Comparison of ENCODE assay signal across 16 cellular contexts in genomic region chr1:54396280-54396903, GRCh38. TPM values are rescaled to one million over a fixed set of nuclear protein-coding genes. Genes with fewer than 3 reads are reported as not detected.
DNase-seq lines count a peak whose midpoint lies in the region; ATAC-seq and TF ChIP-seq lines count a peak whose summit lies in the region.
"Had no signal": no experiment of that assay in that cellular context is flagged by ENCODE, and none has a peak within 500 bp of the region (broad histone marks: within the 10 kb centered on the region; RNA-seq: fewer than 3 reads in every experiment).

No MANE protein-coding gene starts in this region.

- no peak for DNase-seq in activated naive CD8-positive, alpha-beta T cell treated with anti-CD3 and anti-CD28 coated beads for 36 hours
- DNase-seq in mesothelial cell of epicardium (ENCODE audit: low spot score in 2 of 2, unreplicated experiment in 2 of 2) (no peak), superior temporal gyrus (ENCODE audit: extremely low spot score) (peak; percentile 80), NCI-H69 (lab: John Stamatoyannopoulos, UW) (no peak)
- no peak for DNase-seq in stimulated activated CD8-positive, alpha-beta memory T cell treated with anti-CD3 and anti-CD28 coated beads, Interleukin-4, amount 100 ng/mL, for 48 hours
- DNase-seq: activated CD4-positive, CD25-positive, alpha-beta regulatory T cell; activated CD8-positive, alpha-beta memory T cell treated with anti-CD3 and anti-CD28 coated beads, Interleukin-2, amount 50 U/mL, for 4 hours; dermis blood vessel endothelial cell; GDM1; GOT3; KBM-7; NCI-H1105; NCI-H345 had no signal

- H3K27me3 ChIP-seq in gastroesophageal sphincter: no peaks in the 10 kb centered on the region

- peak overlapping the region; percentile 59 for H3K27ac Mint-ChIP-seq in activated naive CD8-positive, alpha-beta T cell
- no peak overlapping the region for H3K27ac Mint-ChIP-seq in activated naive CD8-positive, alpha-beta T cell treated with anti-CD3 and anti-CD28 coated beads for 36 hours
- H3K27ac Mint-ChIP-seq in mesothelial cell of epicardium: peak overlapping the region; percentile 68

- ATAC-seq in gastroesophageal sphincter: no peak
- no peak for ATAC-seq in HG03571 (IDR thresholded peaks at IDR 0.05; ENCODE audit: unreplicated experiment)

- H3K27me3 Mint-ChIP-seq in activated naive CD8-positive, alpha-beta T cell: no peaks in the 10 kb centered on the region
- H3K27me3 Mint-ChIP-seq in activated naive CD8-positive, alpha-beta T cell treated with anti-CD3 and anti-CD28 coated beads for 36 hours: no peaks in the 10 kb centered on the region
- H3K27me3 Mint-ChIP-seq in mesothelial cell of epicardium (ENCODE audit: low read depth): no peaks in the 10 kb centered on the region

- TF ChIP-seq CTCF in gastroesophageal sphincter (IDR thresholded peaks at IDR 0.05): no peak
- no peak for TF ChIP-seq CTCF in mesothelial cell of epicardium (IDR thresholded peaks at IDR 0.05; ENCODE audit: unreplicated experiment)

- no peak for TF ChIP-seq POLR2A in gastroesophageal sphincter (IDR thresholded peaks at IDR 0.05)

- peaks cover 0 to 69% (median 13%) of the 10 kb centered on the region in 3 donors for H3K4me1 ChIP-seq in gastroesophageal sphincter

- no peak for TF ChIP-seq EP300 in gastroesophageal sphincter (IDR thresholded peaks at IDR 0.05)

- no peak overlapping the region for H3K4me3 Mint-ChIP-seq in activated naive CD8-positive, alpha-beta T cell
- no peak overlapping the region for H3K4me3 Mint-ChIP-seq in activated naive CD8-positive, alpha-beta T cell treated with anti-CD3 and anti-CD28 coated beads for 36 hours
- H3K4me3 Mint-ChIP-seq in mesothelial cell of epicardium: no peak overlapping the region

- H3K36me3 Mint-ChIP-seq in activated naive CD8-positive, alpha-beta T cell: peaks cover 27% of the 10 kb centered on the region
- H3K36me3 Mint-ChIP-seq in activated naive CD8-positive, alpha-beta T cell treated with anti-CD3 and anti-CD28 coated beads for 36 hours: peaks cover 57% of the 10 kb centered on the region
- H3K36me3 Mint-ChIP-seq in mesothelial cell of epicardium: peaks cover 50% of the 10 kb centered on the region

- H3K4me3 ChIP-seq in gastroesophageal sphincter: no peak overlapping the region

- WGBS in gastroesophageal sphincter (ENCODE audit: low coverage in 1 of 2), 2 donors: 41 to 42% methylated on average over 1 to 5 of the region's 8 CpGs

- H3K4me1 Mint-ChIP-seq in activated naive CD8-positive, alpha-beta T cell (ENCODE audit: low read depth): peaks cover 48% of the 10 kb centered on the region
- peaks cover 54% of the 10 kb centered on the region for H3K4me1 Mint-ChIP-seq in activated naive CD8-positive, alpha-beta T cell treated with anti-CD3 and anti-CD28 coated beads for 36 hours
- H3K4me1 Mint-ChIP-seq in mesothelial cell of epicardium: peaks cover 26% of the 10 kb centered on the region

- peak overlapping the region in 3 of 4 donors; percentile 38 to 60 (median 51) for H3K27ac ChIP-seq in gastroesophageal sphincter

- no peaks in the 10 kb centered on the region for H3K9me3 ChIP-seq in gastroesophageal sphincter

- H3K9me3 Mint-ChIP-seq in activated naive CD8-positive, alpha-beta T cell (ENCODE audit: low read depth): no peaks in the 10 kb centered on the region
- H3K9me3 Mint-ChIP-seq in activated naive CD8-positive, alpha-beta T cell treated with anti-CD3 and anti-CD28 coated beads for 36 hours: peaks cover 4% of the 10 kb centered on the region
- no peaks in the 10 kb centered on the region for H3K9me3 Mint-ChIP-seq in mesothelial cell of epicardium

- peaks cover 3 to 86% of the 10 kb centered on the region in 2 donors for H3K36me3 ChIP-seq in gastroesophageal sphincter

RNA-seq across cellular contexts. Expression of gene SSBP3, which starts 9.8 kb away (rescaled TPM):
- total RNA-seq in activated naive CD8-positive, alpha-beta T cell treated with anti-CD3 and anti-CD28 coated beads for 36 hours: 10 to 100 TPM; 62.8 to 65.4 TPM
- 10 to 100 TPM; 40.8 to 46.7 (median 45.5) TPM for total RNA-seq in gastroesophageal sphincter
- 171 to 188 TPM (median 172 TPM) in 3 replicates for total RNA-seq in mesothelial cell of epicardium
